ENCODE assay signal across 24 cellular contexts in genomic region chr2:28234807-28235206, GRCh38.
"Had no signal": no experiment of that assay in that cellular context is flagged by ENCODE, and none has a peak within 500 bp of the region (broad histone marks: within the 10 kb centered on the region; RNA-seq: fewer than 3 reads in every experiment).

No MANE protein-coding gene starts in this region.

- DNase-seq: cortex of kidney; effector memory CD8-positive, alpha-beta T cell; hypothalamus; immature natural killer cell; kidney; right lobe of liver; stimulated activated CD4-positive, alpha-beta T cell treated with anti-CD3 and anti-CD28 coated beads, Interleukin-12 subunit alpha, Interleukin-12 subunit beta, amount 100 ng/mL, for 4 hours; stimulated activated CD4-positive, alpha-beta T cell treated with anti-CD3 and anti-CD28 coated beads, Interleukin-1b, Interleukin-23, amount 100 ng/mL, for 48 hours; stimulated activated CD4-positive, alpha-beta T cell treated with anti-CD3 and anti-CD28 coated beads, Interleukin-4, amount 100 ng/mL, for 1 hour; stimulated activated CD8-positive, alpha-beta memory T cell treated with anti-CD3 and anti-CD28 coated beads, Interleukin-4, amount 100 ng/mL, for 48 hours; stimulated activated naive CD4-positive, alpha-beta T cell; stimulated activated naive CD8-positive, alpha-beta T cell treated with anti-CD3 and anti-CD28 coated beads, Interleukin-15, amount 100 ng/mL, for 72 hours; transverse colon; upper lobe of right lung; uterus had no signal

- H3K79me2 ChIP-seq: parathyroid adenoma had no signal

- FAIRE-seq: endometrium, frontal cortex, kidney had no signal

- H3K9me3 ChIP-seq: neutrophil, right lobe of liver, suprapubic skin, transverse colon, upper lobe of right lung, uterus had no signal

- H3K4me2 ChIP-seq: smooth muscle cell had no signal

- H2AFZ ChIP-seq: parathyroid adenoma had no signal

- H3K27ac ChIP-seq: neutrophil, parathyroid adenoma, right lobe of liver, suprapubic skin, upper lobe of right lung, uterus had no signal

- H3K36me3 ChIP-seq: neutrophil, right lobe of liver, suprapubic skin, uterus had no signal

- H3K4me3 ChIP-seq: lung, right lobe of liver, smooth muscle cell, suprapubic skin, transverse colon, upper lobe of right lung, uterus had no signal

- H3K27me3 ChIP-seq: neutrophil, right lobe of liver, suprapubic skin, transverse colon, upper lobe of right lung, uterus had no signal

- ATAC-seq: effector memory CD8-positive, alpha-beta T cell; left lobe of liver; natural killer cell treated with Interleukin-12 subunit alpha and Interleukin-12 subunit beta and Interleukin-15 and Interleukin-18, amount 100 ng/mL, for 72 hours; right lobe of liver; stimulated activated naive CD8-positive, alpha-beta T cell treated with anti-CD3 and anti-CD28 coated beads, Interleukin-15, amount 100 ng/mL, for 72 hours; upper lobe of right lung had no signal

- H3K4me1 ChIP-seq: parathyroid adenoma, suprapubic skin, upper lobe of right lung, uterus had no signal
